ENCODE assay signal across 10 cellular contexts in the genomic region with DNA sequence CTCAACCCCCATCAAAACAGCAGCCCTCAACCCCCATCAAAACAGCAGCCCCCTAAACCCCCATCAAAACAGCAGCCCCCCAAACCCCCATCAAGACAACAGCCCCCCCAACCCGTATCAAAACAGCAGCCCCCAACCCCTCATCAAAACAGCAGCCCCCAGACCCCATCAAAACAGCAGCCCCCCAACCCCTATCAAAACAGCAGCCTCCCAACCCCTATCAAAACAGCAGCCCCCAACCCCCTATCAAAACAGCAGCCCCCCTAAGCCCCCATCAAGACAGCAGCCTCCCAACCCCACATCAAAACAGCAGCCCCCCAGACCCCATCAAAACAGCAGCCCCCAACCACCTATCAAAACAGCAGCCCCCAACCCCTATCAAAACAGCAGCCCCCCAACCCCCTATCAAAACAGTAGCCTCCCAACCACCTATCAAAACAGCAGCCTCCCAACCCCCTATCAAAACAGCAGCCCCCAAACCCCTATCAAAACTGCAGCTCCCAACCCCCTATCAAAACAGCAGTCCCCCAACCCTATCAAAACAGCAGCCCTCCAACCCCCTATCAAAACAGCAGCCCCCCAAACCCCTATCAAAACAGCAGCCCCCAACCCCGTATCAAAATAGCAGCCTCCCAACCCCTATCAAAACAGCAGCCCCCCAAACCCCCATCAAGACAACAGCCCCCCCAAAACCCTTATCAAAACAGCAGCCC. TPM values are rescaled to one million over a fixed set of nuclear protein-coding genes. Genes with fewer than 3 reads are reported as not detected.
DNase-seq lines count a peak whose midpoint lies in the region; ATAC-seq and TF ChIP-seq lines count a peak whose summit lies in the region.
"Had no signal": no experiment of that assay in that cellular context is flagged by ENCODE, and none has a peak within 500 bp of the region (broad histone marks: within the 10 kb centered on the region; RNA-seq: fewer than 3 reads in every experiment).

No MANE protein-coding gene starts in this region.

- POLR2A ChIA-PET in activated CD8-positive, alpha-beta T cell treated with anti-CD3 and anti-CD28 coated beads for 36 hours (lab: Charles Lee), result no interaction called here

- H3K9me3 Mint-ChIP-seq in central memory CD8-positive, alpha-beta T cell, result no peaks in the 10 kb centered on the region
- no peaks in the 10 kb centered on the region for H3K9me3 Mint-ChIP-seq in natural killer cell
- no peaks in the 10 kb centered on the region for H3K9me3 Mint-ChIP-seq in activated CD8-positive, alpha-beta T cell treated with anti-CD3 and anti-CD28 coated beads for 36 hours

- H3K27ac ChIP-seq in vagina, result no peak overlapping the region

- H3K36me3 ChIP-seq in vagina, result no peaks in the 10 kb centered on the region

- ATAC-seq in left cardiac atrium, result no peak
- ATAC-seq in Right ventricle myocardium superior (ENCODE audit: poor library complexity), result no peak
- ATAC-seq in central memory CD8-positive, alpha-beta T cell (replicated peaks; ENCODE audit: extremely low read depth, poor library complexity, severe bottlenecking), result no peak
- ATAC-seq in natural killer cell, result no peak
- no peak for ATAC-seq in activated CD8-positive, alpha-beta T cell treated with anti-CD3 and anti-CD28 coated beads for 36 hours

- H3K4me3 Mint-ChIP-seq in central memory CD8-positive, alpha-beta T cell, result peak overlapping the region; percentile 67
- H3K4me3 Mint-ChIP-seq in natural killer cell, result peak overlapping the region; percentile 65
- H3K4me3 Mint-ChIP-seq in activated CD8-positive, alpha-beta T cell treated with anti-CD3 and anti-CD28 coated beads for 36 hours, result no peak overlapping the region

- CTCF ChIA-PET in activated CD8-positive, alpha-beta T cell treated with anti-CD3 and anti-CD28 coated beads for 36 hours (lab: Charles Lee), result no interaction called here

- H3K4me1 Mint-ChIP-seq in central memory CD8-positive, alpha-beta T cell, result no peaks in the 10 kb centered on the region
- H3K4me1 Mint-ChIP-seq in natural killer cell, result no peaks in the 10 kb centered on the region
- no peaks in the 10 kb centered on the region for H3K4me1 Mint-ChIP-seq in activated CD8-positive, alpha-beta T cell treated with anti-CD3 and anti-CD28 coated beads for 36 hours (ENCODE audit: low read depth)

- DNase-seq in left cardiac atrium, result peak; percentile 12
- DNase-seq in Right ventricle myocardium superior, result no peak
- DNase-seq in central memory CD8-positive, alpha-beta T cell (ENCODE audit: low spot score in 2 of 2), result no peak
- DNase-seq in natural killer cell, result no peak
- peak; percentile 71 to 96 for DNase-seq in vagina (ENCODE audit: extremely low spot score in 2 of 2)
- DNase-seq in D341Med (ENCODE audit: low spot score), result no peak
- DNase-seq in activated CD8-positive, alpha-beta T cell treated with anti-CD3 and anti-CD28 coated beads for 36 hours, result no peak
- DNase-seq in activated CD4-positive, CD25-positive, alpha-beta regulatory T cell treated with anti-CD3 and anti-CD28 coated beads, Interleukin-2, amount 50 U/mL, for 72 hours, result no peak
- DNase-seq: CD4-positive, CD25-positive, alpha-beta regulatory T cell; NCI-H524 treated with DMSO at 0.1 percent for 48 hours had no signal

- intact Hi-C loops in left cardiac atrium (cut with DNase I) (loop anchor here in 1 of 2 donors (2.0 kb wide), 1 partner anchor 65 kb away; no protein-coding TSS in a partner anchor), Right ventricle myocardium superior (cut with DNase I) (loop anchor here (2.0 kb wide), 1 partner anchor 65 kb away; no protein-coding TSS in a partner anchor), natural killer cell (cut with micrococcal nuclease) (no loop called here), vagina (cut with DNase I) (no loop called here)
- intact Hi-C loops in activated CD8-positive, alpha-beta T cell treated with anti-CD3 and anti-CD28 coated beads for 36 hours (cut with micrococcal nuclease), result no loop called here

- no peaks in the 10 kb centered on the region for H3K27me3 ChIP-seq in vagina

- peaks cover 10% of the 10 kb centered on the region for H3K4me1 ChIP-seq in vagina

- peak overlapping the region; percentile 51 to 86 for H3K4me3 ChIP-seq in vagina

- no peak for TF ChIP-seq POLR2A in vagina (IDR thresholded peaks at IDR 0.05)

- H3K27me3 Mint-ChIP-seq in central memory CD8-positive, alpha-beta T cell, result no peaks in the 10 kb centered on the region
- peaks cover 3 to 4% of the 10 kb centered on the region in 2 donors for H3K27me3 Mint-ChIP-seq in natural killer cell (ENCODE audit: low read depth in 2 of 2)
- peaks cover 3% of the 10 kb centered on the region for H3K27me3 Mint-ChIP-seq in activated CD8-positive, alpha-beta T cell treated with anti-CD3 and anti-CD28 coated beads for 36 hours

- no peak for TF ChIP-seq CTCF in natural killer cell (IDR thresholded peaks at IDR 0.05)
- no peak for TF ChIP-seq CTCF in vagina (IDR thresholded peaks at IDR 0.05)
- TF ChIP-seq CTCF in activated CD8-positive, alpha-beta T cell treated with anti-CD3 and anti-CD28 coated beads for 36 hours (IDR thresholded peaks at IDR 0.05), result no peak

- H3K27ac Mint-ChIP-seq in central memory CD8-positive, alpha-beta T cell (ENCODE audit: low read depth), result peak overlapping the region; percentile 22
- no peak overlapping the region for H3K27ac Mint-ChIP-seq in natural killer cell
- H3K27ac Mint-ChIP-seq in activated CD8-positive, alpha-beta T cell treated with anti-CD3 and anti-CD28 coated beads for 36 hours, result no peak overlapping the region
- H3K27ac Mint-ChIP-seq: CD4-positive, CD25-positive, alpha-beta regulatory T cell had no signal

- H3K36me3 Mint-ChIP-seq in central memory CD8-positive, alpha-beta T cell (ENCODE audit: insufficient read depth), result peaks cover 1% of the 10 kb centered on the region
- H3K36me3 Mint-ChIP-seq in natural killer cell, result no peaks in the 10 kb centered on the region
- H3K36me3 Mint-ChIP-seq in activated CD8-positive, alpha-beta T cell treated with anti-CD3 and anti-CD28 coated beads for 36 hours (ENCODE audit: low read depth), result no peaks in the 10 kb centered on the region
- H3K36me3 Mint-ChIP-seq: CD4-positive, CD25-positive, alpha-beta regulatory T cell had no signal

- no peaks in the 10 kb centered on the region for H3K9me3 ChIP-seq in vagina

RNA-seq across cellular contexts. Expression of gene TPPP, which starts 1.2 kb away (rescaled TPM):
- total RNA-seq in left cardiac atrium, result 10 to 100 TPM; 15.5 to 25.0 TPM
- 39.7 TPM for total RNA-seq in Right ventricle myocardium superior
- total RNA-seq in natural killer cell, result 1 to 10 TPM in 2 of 3 donors, under 1 TPM in 1; 0.24 to 1.3 (median 1.2) TPM
- 4.7 TPM for total RNA-seq in vagina
- total RNA-seq in activated CD8-positive, alpha-beta T cell treated with anti-CD3 and anti-CD28 coated beads for 36 hours, result under 1 TPM; 0.18 to 0.20 TPM

Comparison
In these comparisons a context has a peak if more than half of its experiments do, and no peak if none do; other contexts are left out.
1. DNase-seq: peak in left cardiac atrium (single experiment) and vagina (2 of 2); none in Right ventricle myocardium superior (single experiment), central memory CD8-positive, alpha-beta T cell (0 of 2), natural killer cell (single experiment), D341Med (single experiment), activated CD8-positive, alpha-beta T cell treated with anti-CD3 and anti-CD28 coated beads for 36 hours (single experiment) and activated CD4-positive, CD25-positive, alpha-beta regulatory T cell treated with anti-CD3 and anti-CD28 coated beads, Interleukin-2, amount 50 U/mL, for 72 hours (single experiment).